Comparison of ENCODE assay signal across 24 cellular contexts in the genomic region with DNA sequence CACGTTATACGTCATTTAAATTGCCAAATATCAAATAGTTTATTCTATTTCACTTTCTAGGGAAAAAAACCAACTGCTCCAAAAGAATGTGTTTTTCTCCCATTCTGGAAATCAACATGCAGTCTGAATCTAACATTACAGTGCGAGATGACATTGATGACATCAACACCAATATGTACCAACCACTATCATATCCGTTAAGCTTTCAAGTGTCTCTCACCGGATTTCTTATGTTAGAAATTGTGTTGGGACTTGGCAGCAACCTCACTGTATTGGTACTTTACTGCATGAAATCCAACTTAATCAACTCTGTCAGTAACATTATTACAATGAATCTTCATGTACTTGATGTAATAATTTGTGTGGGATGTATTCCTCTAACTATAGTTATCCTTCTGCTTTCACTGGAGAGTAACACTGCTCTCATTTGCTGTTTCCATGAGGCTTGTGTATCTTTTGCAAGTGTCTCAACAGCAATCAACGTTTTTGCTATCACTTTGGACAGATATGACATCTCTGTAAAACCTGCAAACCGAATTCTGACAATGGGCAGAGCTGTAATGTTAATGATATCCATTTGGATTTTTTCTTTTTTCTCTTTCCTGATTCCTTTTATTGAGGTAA. TPM values are rescaled to one million over a fixed set of nuclear protein-coding genes. Genes with fewer than 3 reads are reported as not detected.
DNase-seq lines count a peak whose midpoint lies in the region; ATAC-seq, FAIRE-seq and TF ChIP-seq lines count a peak whose summit lies in the region.
"Had no signal": no experiment of that assay in that cellular context is flagged by ENCODE, and none has a peak within 500 bp of the region (broad histone marks: within the 10 kb centered on the region; RNA-seq: fewer than 3 reads in every experiment).

No MANE protein-coding gene starts in this region.

- TF ChIP-seq CTCF in dorsolateral prefrontal cortex (IDR thresholded peaks at IDR 0.05 in 54 of 56, conservative IDR thresholded peaks at IDR 0.05 in 2 of 56; ENCODE audit: low read depth in 1 of 56, partially characterized antibody in 56 of 56) (no peak), left ventricle myocardium inferior (IDR thresholded peaks at IDR 0.05; ENCODE audit: borderline replicate concordance) (no peak)

- H3K27ac ChIP-seq in dorsolateral prefrontal cortex (peak overlapping the region in 22 of 59 donors; percentile 0 to 61 (median 16)), left ventricle myocardium inferior (replicated peaks) (peak overlapping the region; percentile 84)
- H3K27ac ChIP-seq: C4-2B, SJSA1 had no signal

- FAIRE-seq in H54 (lab: Jason Lieb, UNC) = peak; percentile 71
- FAIRE-seq: GM19239 had no signal

- no peaks in the 10 kb centered on the region for H3K36me3 ChIP-seq in left ventricle myocardium inferior
- H3K36me3 ChIP-seq: SJSA1 had no signal

- TF ChIP-seq POLR2A in H54 (IDR thresholded peaks at IDR 0.05; ENCODE audit: low read depth, low read length) = no peak

- H3K9me3 Mint-ChIP-seq in activated CD4-positive, alpha-beta T cell treated with anti-CD3 and anti-CD28 coated beads, Interleukin-2, amount 10 ng/mL, durations not matched to agents 24 days and 14 days = no peaks in the 10 kb centered on the region
- no peaks in the 10 kb centered on the region for H3K9me3 Mint-ChIP-seq in natural killer cell treated with Interleukin-12 subunit alpha and Interleukin-12 subunit beta and Interleukin-15 and Interleukin-18, amount 100 ng/mL, for 72 hours
- H3K9me3 Mint-ChIP-seq: CD8-positive, alpha-beta memory T cell had no signal

- no peaks in the 10 kb centered on the region for H3K9me3 ChIP-seq in left ventricle myocardium inferior (replicated peaks)
- H3K9me3 ChIP-seq: SJSA1 had no signal

- H3K27me3 ChIP-seq in dorsolateral prefrontal cortex (no peaks in the 10 kb centered on the region), left ventricle myocardium inferior (ENCODE audit: low read depth) (no peaks in the 10 kb centered on the region)
- H3K27me3 ChIP-seq: SJSA1 had no signal

- no peaks in the 10 kb centered on the region for H3K36me3 Mint-ChIP-seq in activated CD4-positive, alpha-beta T cell treated with anti-CD3 and anti-CD28 coated beads, Interleukin-2, amount 10 ng/mL, durations not matched to agents 24 days and 14 days (ENCODE audit: low read depth)
- no peaks in the 10 kb centered on the region for H3K36me3 Mint-ChIP-seq in natural killer cell treated with Interleukin-12 subunit alpha and Interleukin-12 subunit beta and Interleukin-15 and Interleukin-18, amount 100 ng/mL, for 72 hours

- peak overlapping the region in 58 of 59 donors; percentile 0 to 67 (median 49) for H3K4me3 ChIP-seq in dorsolateral prefrontal cortex
- H3K4me3 ChIP-seq in left ventricle myocardium inferior = peak overlapping the region; percentile 61
- H3K4me3 ChIP-seq: SJSA1 had no signal

- H3K27ac Mint-ChIP-seq in activated CD4-positive, alpha-beta T cell treated with anti-CD3 and anti-CD28 coated beads, Interleukin-2, amount 10 ng/mL, durations not matched to agents 24 days and 14 days = no peak overlapping the region
- no peak overlapping the region for H3K27ac Mint-ChIP-seq in natural killer cell treated with Interleukin-12 subunit alpha and Interleukin-12 subunit beta and Interleukin-15 and Interleukin-18, amount 100 ng/mL, for 72 hours

- no peak for ATAC-seq in HG03095 (IDR thresholded peaks at IDR 0.05; ENCODE audit: unreplicated experiment)
- ATAC-seq in natural killer cell treated with Interleukin-12 subunit alpha and Interleukin-12 subunit beta and Interleukin-15 and Interleukin-18, amount 100 ng/mL, for 72 hours = no peak
- ATAC-seq: Panc1 had no signal

- intact Hi-C loops in dorsolateral prefrontal cortex (cut with DNase I) = no loop called here
- intact Hi-C loops in left ventricle myocardium inferior (cut with micrococcal nuclease) = no loop called here
- intact Hi-C loops in activated CD4-positive, alpha-beta T cell treated with anti-CD3 and anti-CD28 coated beads, Interleukin-2, amount 10 ng/mL, durations not matched to agents 24 days and 14 days (cut with micrococcal nuclease) = no loop called here

- no peak overlapping the region for H3K4me3 Mint-ChIP-seq in activated CD4-positive, alpha-beta T cell treated with anti-CD3 and anti-CD28 coated beads, Interleukin-2, amount 10 ng/mL, durations not matched to agents 24 days and 14 days
- H3K4me3 Mint-ChIP-seq in natural killer cell treated with Interleukin-12 subunit alpha and Interleukin-12 subunit beta and Interleukin-15 and Interleukin-18, amount 100 ng/mL, for 72 hours = no peak overlapping the region
- H3K4me3 Mint-ChIP-seq: CD8-positive, alpha-beta memory T cell had no signal

- H3K27me3 Mint-ChIP-seq in activated CD4-positive, alpha-beta T cell treated with anti-CD3 and anti-CD28 coated beads, Interleukin-2, amount 10 ng/mL, durations not matched to agents 24 days and 14 days = no peaks in the 10 kb centered on the region
- H3K27me3 Mint-ChIP-seq in natural killer cell treated with Interleukin-12 subunit alpha and Interleukin-12 subunit beta and Interleukin-15 and Interleukin-18, amount 100 ng/mL, for 72 hours = no peaks in the 10 kb centered on the region
- H3K27me3 Mint-ChIP-seq: CD8-positive, alpha-beta memory T cell had no signal

- no peaks in the 10 kb centered on the region for H3K4me1 Mint-ChIP-seq in activated CD4-positive, alpha-beta T cell treated with anti-CD3 and anti-CD28 coated beads, Interleukin-2, amount 10 ng/mL, durations not matched to agents 24 days and 14 days
- peaks cover 0 to 2% of the 10 kb centered on the region in 2 donors for H3K4me1 Mint-ChIP-seq in natural killer cell treated with Interleukin-12 subunit alpha and Interleukin-12 subunit beta and Interleukin-15 and Interleukin-18, amount 100 ng/mL, for 72 hours (ENCODE audit: low read depth in 2 of 2)

- no peak for DNase-seq in H54 (ENCODE audit: insufficient read length, low spot score)
- no peak for DNase-seq in dorsolateral prefrontal cortex
- DNase-seq in left ventricle myocardium inferior = no peak
- DNase-seq in superior temporal gyrus (ENCODE audit: extremely low spot score) = peak; percentile 53
- no peak for DNase-seq in activated CD4-positive, alpha-beta T cell treated with anti-CD3 and anti-CD28 coated beads, Interleukin-2, amount 10 ng/mL, durations not matched to agents 24 days and 14 days
- no peak for DNase-seq in activated gamma-delta T cell (lab: John Stamatoyannopoulos, UW)
- no peak for DNase-seq in natural killer cell treated with Interleukin-12 subunit alpha and Interleukin-12 subunit beta and Interleukin-15 and Interleukin-18, amount 100 ng/mL, for 72 hours (ENCODE audit: low spot score)
- DNase-seq: Calu3; CD8-positive, alpha-beta memory T cell; GDM1; MM.1S; NCI-H1048; NCI-H1436; NCI-H1930; NCI-H524; NCI-H774; NK-92 treated with Interleukin-12 subunit alpha and Interleukin-12 subunit beta, amount 100 ng/mL, for 24 hours had no signal

- peaks cover 9% of the 10 kb centered on the region for H3K4me1 ChIP-seq in left ventricle myocardium inferior
- H3K4me1 ChIP-seq: SJSA1 had no signal

RNA-seq across cellular contexts. Expression of gene GPR22, which starts 4.2 kb away (rescaled TPM):
- 10 to 100 TPM in 119 of 120 experiments, 1 to 10 TPM in 1; 8.3 to 68.8 (median 37.6) TPM for total RNA-seq in dorsolateral prefrontal cortex
- total RNA-seq in left ventricle myocardium inferior = 23.0 TPM
- not detected in 2 replicates for total RNA-seq in activated CD4-positive, alpha-beta T cell treated with anti-CD3 and anti-CD28 coated beads, Interleukin-2, amount 10 ng/mL, durations not matched to agents 24 days and 14 days
- total RNA-seq in natural killer cell treated with Interleukin-12 subunit alpha and Interleukin-12 subunit beta and Interleukin-15 and Interleukin-18, amount 100 ng/mL, for 72 hours = not detected
- total RNA-seq: Calu3; CD8-positive, alpha-beta memory T cell; Daoy; H4; SJSA1 had no signal
